ENCODE assay signal across 20 cellular contexts in the genomic region with DNA sequence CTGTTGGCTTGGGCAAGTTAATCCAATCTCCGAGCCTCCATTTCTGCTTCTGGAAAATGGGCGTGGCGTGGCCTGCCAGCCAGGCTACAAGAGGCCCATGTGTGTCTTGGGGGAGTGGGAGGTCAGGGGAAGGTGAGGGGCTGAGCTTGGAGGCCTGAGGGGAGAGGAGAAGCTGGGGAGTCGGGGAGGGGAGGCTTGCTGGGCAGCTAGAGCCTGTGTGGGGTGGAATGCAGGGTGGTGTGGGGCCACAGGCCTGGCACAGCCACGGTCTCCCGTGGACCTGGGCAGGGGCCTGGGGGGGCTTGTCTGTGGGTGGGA.
"Had no signal": no experiment of that assay in that cellular context is flagged by ENCODE, and none has a peak within 500 bp of the region (broad histone marks: within the 10 kb centered on the region; RNA-seq: fewer than 3 reads in every experiment).

No MANE protein-coding gene starts in this region.

- H3K27me3 Mint-ChIP-seq: stimulated activated naive B cell treated with anti-CD40 and anti-IgM and Interleukin-4, amounts not matched to agents 10 μg/mL and 1 μg/mL and 100 μg/mL, for 72 hours; stimulated activated naive CD8-positive, alpha-beta T cell treated with anti-CD3 and anti-CD28 coated beads, Interleukin-15, amount 100 ng/mL, for 72 hours had no signal

- H3K27ac Mint-ChIP-seq: nephron; stimulated activated naive B cell treated with anti-CD40 and anti-IgM and Interleukin-4, amounts not matched to agents 10 μg/mL and 1 μg/mL and 100 μg/mL, for 72 hours had no signal

- H3K9me3 Mint-ChIP-seq: nephron; stimulated activated naive B cell treated with anti-CD40 and anti-IgM and Interleukin-4, amounts not matched to agents 10 μg/mL and 1 μg/mL and 100 μg/mL, for 72 hours; stimulated activated naive CD8-positive, alpha-beta T cell treated with anti-CD3 and anti-CD28 coated beads, Interleukin-15, amount 100 ng/mL, for 72 hours had no signal

- H3K4me1 Mint-ChIP-seq: nephron; stimulated activated naive CD8-positive, alpha-beta T cell treated with anti-CD3 and anti-CD28 coated beads, Interleukin-15, amount 100 ng/mL, for 72 hours had no signal

- DNase-seq: colonic mucosa; dermis blood vessel endothelial cell; foreskin melanocyte; head of caudate nucleus; left cardiac atrium; left ventricle myocardium inferior; mesenchymal stem cell; midbrain; occipital lobe; psoas muscle; retina; right lobe of liver; spleen; stimulated activated CD4-positive, alpha-beta T cell treated with anti-CD3 and anti-CD28 coated beads, Interleukin-15, amount 100 ng/mL, for 24 hours; stimulated activated CD4-positive, alpha-beta T cell treated with anti-CD3 and anti-CD28 coated beads, Interleukin-1b, Interleukin-23, amount 100 ng/mL, for 48 hours; stimulated activated CD4-positive, alpha-beta T cell treated with anti-CD3 and anti-CD28 coated beads, Interleukin-4, amount 100 ng/mL, for 24 hours; stimulated activated naive B cell treated with anti-CD40 and anti-IgM and Interleukin-4, amounts not matched to agents 10 μg/mL and 1 μg/mL and 100 μg/mL, for 72 hours; stimulated activated naive CD8-positive, alpha-beta T cell treated with anti-CD3 and anti-CD28 coated beads, Interleukin-15, amount 100 ng/mL, for 72 hours; trophoblast cell had no signal

- H3K4me3 Mint-ChIP-seq: nephron; stimulated activated naive B cell treated with anti-CD40 and anti-IgM and Interleukin-4, amounts not matched to agents 10 μg/mL and 1 μg/mL and 100 μg/mL, for 72 hours; stimulated activated naive CD8-positive, alpha-beta T cell treated with anti-CD3 and anti-CD28 coated beads, Interleukin-15, amount 100 ng/mL, for 72 hours had no signal

- ATAC-seq: left cardiac atrium; psoas muscle; right lobe of liver; stimulated activated naive B cell treated with anti-CD40 and anti-IgM and Interleukin-4, amounts not matched to agents 10 μg/mL and 1 μg/mL and 100 μg/mL, for 72 hours; stimulated activated naive CD8-positive, alpha-beta T cell treated with anti-CD3 and anti-CD28 coated beads, Interleukin-15, amount 100 ng/mL, for 72 hours had no signal
